ENCODE assay signal across 3 cellular contexts in genomic region chr15:82572986-82573385, GRCh38.
TF ChIP-seq lines count a peak whose summit lies in the region.

No MANE protein-coding gene starts in this region.

TF ChIP-seq in SK-N-SH, 30 proteins besides CTCF, POLR2A, EP300 and RAD21:
- TF ChIP-seq FOXJ3 (CRISPR knock-in tag; IDR thresholded peaks at IDR 0.05) (no peak), PBX3 (IDR thresholded peaks at IDR 0.05) (no peak), IRF3 (IDR thresholded peaks at IDR 0.05; ENCODE audit: low read depth, low read length) (no peak), USF2 (IDR thresholded peaks at IDR 0.05; ENCODE audit: borderline replicate concordance, low read depth, low read length) (no peak), ELF1 (IDR thresholded peaks at IDR 0.05) (no peak), TAF1 (IDR thresholded peaks at IDR 0.05; ENCODE audit: borderline replicate concordance, low read depth, low read length) (no peak), YY1 (IDR thresholded peaks at IDR 0.05; ENCODE audit: low read depth) (no peak), NRF1 (IDR thresholded peaks at IDR 0.05; ENCODE audit: low read depth, low read length) (no peak), MEF2A (IDR thresholded peaks at IDR 0.05; ENCODE audit: borderline replicate concordance, low read depth) (no peak), SMC3 (IDR thresholded peaks at IDR 0.05; ENCODE audit: low read depth, low read length) (no peak), GATA2 (CRISPR knock-in tag; IDR thresholded peaks at IDR 0.05) (no peak), POLR2AphosphoS5 (IDR thresholded peaks at IDR 0.05; ENCODE audit: low read depth, low read length) (no peak), RCOR1 (IDR thresholded peaks at IDR 0.05; ENCODE audit: low read length) (no peak), FOXM1 (IDR thresholded peaks at IDR 0.05; ENCODE audit: low read depth) (no peak)

TF ChIP-seq in SK-N-SH treated with all-trans-retinoic acid at 6 μM for 48 hours, 23 proteins besides CTCF, POLR2A, EP300 and RAD21:
- no peak for TF ChIP-seq ARNTL (CRISPR knock-in tag; IDR thresholded peaks at IDR 0.05; ENCODE audit: borderline replicate concordance, low read depth)
- TF ChIP-seq SNAI2 (CRISPR knock-in tag; IDR thresholded peaks at IDR 0.05) = no peak
- no peak for TF ChIP-seq GLIS3 (CRISPR knock-in tag; IDR thresholded peaks at IDR 0.05)
- TF ChIP-seq ZNF8 (CRISPR knock-in tag; IDR thresholded peaks at IDR 0.05) = no peak
- TF ChIP-seq CREB5 (CRISPR knock-in tag; IDR thresholded peaks at IDR 0.05; ENCODE audit: low read depth) = no peak
- TF ChIP-seq TSHZ2 (CRISPR knock-in tag; IDR thresholded peaks at IDR 0.05) = no peak
- TF ChIP-seq POU6F1 (CRISPR knock-in tag; IDR thresholded peaks at IDR 0.05; ENCODE audit: borderline replicate concordance, low read depth) = no peak
TF ChIP-seq in SK-N-SH treated with all-trans-retinoic acid at 6 μM for 48 hours: peak in this region for 0.

TF ChIP-seq in K562, 482 proteins besides CTCF, POLR2A, EP300 and RAD21:
- peak; percentile 57; the same call in 1 of the 2 replicates for TF ChIP-seq C11orf30 (IDR thresholded peaks at IDR 0.05; ENCODE audit: low read depth)
- TF ChIP-seq NFE2 (IDR thresholded peaks at IDR 0.05; ENCODE audit: low read depth) = 0 out of 2 replicates have a peak, but pooled peaks have one; percentile 30
- TF ChIP-seq FOXK2 (conservative IDR thresholded peaks at IDR 0.05 in 1 of 2, IDR thresholded peaks at IDR 0.05 in 1 of 2; ENCODE audit: low read depth in 2 of 2) = no peak
- no peak for TF ChIP-seq ZBTB2 (IDR thresholded peaks at IDR 0.05)
- peak; percentile 73 for TF ChIP-seq MAFG (tag; conservative IDR thresholded peaks at IDR 0.05)
- no peak for TF ChIP-seq ZNF12 (CRISPR knock-in tag; IDR thresholded peaks at IDR 0.05)
- no peak for TF ChIP-seq ZBTB12 (CRISPR knock-in tag; IDR thresholded peaks at IDR 0.05)
- TF ChIP-seq TOE1 (IDR thresholded peaks at IDR 0.05; ENCODE audit: borderline replicate concordance) = no peak
- no peak for TF ChIP-seq TOE1 (CRISPR knock-in tag; IDR thresholded peaks at IDR 0.05; ENCODE audit: borderline replicate concordance, low read depth)
- peak; percentile 16; the same call in 1 of the 2 replicates for TF ChIP-seq MAFF (IDR thresholded peaks at IDR 0.05; ENCODE audit: low read length)
- peak; percentile 94 for TF ChIP-seq ZNF384 (IDR thresholded peaks at IDR 0.05; ENCODE audit: low read depth, low read length)
- TF ChIP-seq PHB2 (IDR thresholded peaks at IDR 0.05; ENCODE audit: low read depth) = no peak
- TF ChIP-seq MAFK (IDR thresholded peaks at IDR 0.05; ENCODE audit: low read length) = peak; percentile 30; the same call in 1 of the 2 replicates
- TF ChIP-seq ELF2 (CRISPR knock-in tag; IDR thresholded peaks at IDR 0.05) = no peak
- no peak for TF ChIP-seq KDM2B (CRISPR knock-in tag; IDR thresholded peaks at IDR 0.05)
- TF ChIP-seq ZBTB34 (CRISPR knock-in tag; IDR thresholded peaks at IDR 0.05) = no peak
- no peak for TF ChIP-seq CGGBP1 (CRISPR knock-in tag; IDR thresholded peaks at IDR 0.05)
- peak; percentile 45; the same call in 1 of the 2 replicates for TF ChIP-seq ZNF316 (IDR thresholded peaks at IDR 0.05)
